Comparison of ENCODE assay signal across 19 cellular contexts in the genomic region with DNA sequence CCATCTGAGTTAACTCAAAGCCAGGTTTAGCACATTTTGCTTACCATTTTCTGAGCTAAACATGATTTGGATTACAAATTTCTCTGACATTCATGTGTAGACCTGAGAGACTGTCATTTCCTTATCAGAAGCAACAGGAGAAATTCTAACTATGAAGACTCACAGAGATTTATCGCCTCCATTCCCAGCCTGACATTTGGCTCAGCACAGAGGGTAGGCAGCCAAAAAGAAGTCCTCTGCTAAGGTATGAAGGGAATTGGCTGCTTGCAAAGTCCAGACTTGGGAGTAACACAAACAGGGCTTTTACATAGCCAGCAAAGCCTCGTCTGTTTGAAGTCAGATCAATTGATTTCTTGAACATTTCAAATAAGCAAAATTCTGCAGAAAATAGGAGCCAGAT.
"Had no signal": no experiment of that assay in that cellular context is flagged by ENCODE, and none has a peak within 500 bp of the region (broad histone marks: within the 10 kb centered on the region; RNA-seq: fewer than 3 reads in every experiment).

No MANE protein-coding gene starts in this region.

- H3K27me3 ChIP-seq: testis, vagina had no signal

- H3K27ac ChIP-seq: body of pancreas, dorsolateral prefrontal cortex, testis, vagina had no signal

- H3K4me3 ChIP-seq: body of pancreas, dorsolateral prefrontal cortex, testis, vagina had no signal

- H3K4me1 Mint-ChIP-seq: activated naive CD8-positive, alpha-beta T cell treated with anti-CD3 and anti-CD28 coated beads, Interleukin-2, amount 50 U/mL, for 24 hours; memory B cell; stimulated activated naive CD8-positive, alpha-beta T cell treated with anti-CD3 and anti-CD28 coated beads, Interleukin-15, amount 100 ng/mL, for 72 hours had no signal

- DNase-seq: activated CD4-positive, alpha-beta T cell treated with anti-CD3 and anti-CD28 coated beads for 48 hours; activated CD8-positive, alpha-beta T cell treated with anti-CD3 and anti-CD28 coated beads, Interleukin-2, amount 10 ng/mL, durations not matched to agents 7 days and 5 days; activated naive CD4-positive, alpha-beta T cell treated with Interleukin-2 at 50 U/mL for 16 hours; activated naive CD8-positive, alpha-beta T cell treated with anti-CD3 and anti-CD28 coated beads, Interleukin-2, amount 50 U/mL, for 24 hours; body of pancreas; cerebellar nuclear complex; dorsolateral prefrontal cortex; foreskin fibroblast; occipital lobe; stimulated activated CD4-positive, alpha-beta T cell treated with anti-CD3 and anti-CD28 coated beads, Interleukin-4, amount 100 ng/mL, for 4 hours; stimulated activated naive CD8-positive, alpha-beta T cell treated with anti-CD3 and anti-CD28 coated beads, Interleukin-15, amount 100 ng/mL, for 72 hours; T-helper 9 cell; testis had no signal

- H3K4me3 Mint-ChIP-seq: activated CD8-positive, alpha-beta T cell treated with anti-CD3 and anti-CD28 coated beads, Interleukin-2, amount 10 ng/mL, durations not matched to agents 7 days and 5 days; activated naive CD8-positive, alpha-beta T cell treated with anti-CD3 and anti-CD28 coated beads, Interleukin-2, amount 50 U/mL, for 24 hours; activated T-helper 1 cell treated with anti-CD3 and anti-CD28 coated beads, Interleukin-12 subunit alpha, Interleukin-12 subunit beta, Interleukin-2, Interleukin-4 antibody, amounts not matched to agents 30 ng/mL and 10 ng/mL and 1 ng/mL, durations not matched to agents 14 hours and 24 hours and 36 hours; memory B cell; nephron; stimulated activated naive CD8-positive, alpha-beta T cell treated with anti-CD3 and anti-CD28 coated beads, Interleukin-15, amount 100 ng/mL, for 72 hours had no signal

- H3K9me3 ChIP-seq: body of pancreas, testis, vagina had no signal

- ATAC-seq: activated CD8-positive, alpha-beta T cell treated with anti-CD3 and anti-CD28 coated beads, Interleukin-2, amount 10 ng/mL, durations not matched to agents 7 days and 5 days; activated naive CD8-positive, alpha-beta T cell treated with anti-CD3 and anti-CD28 coated beads, Interleukin-2, amount 50 U/mL, for 24 hours; body of pancreas; esophagus mucosa; left lobe of liver; stimulated activated naive CD8-positive, alpha-beta T cell treated with anti-CD3 and anti-CD28 coated beads, Interleukin-15, amount 100 ng/mL, for 72 hours had no signal

- H3K4me1 ChIP-seq: body of pancreas, testis, vagina had no signal

- H3K36me3 Mint-ChIP-seq: memory B cell had no signal

- H3K27ac Mint-ChIP-seq: activated CD8-positive, alpha-beta T cell treated with anti-CD3 and anti-CD28 coated beads, Interleukin-2, amount 10 ng/mL, durations not matched to agents 7 days and 5 days; activated naive CD8-positive, alpha-beta T cell treated with anti-CD3 and anti-CD28 coated beads, Interleukin-2, amount 50 U/mL, for 24 hours; activated T-helper 1 cell treated with anti-CD3 and anti-CD28 coated beads, Interleukin-12 subunit alpha, Interleukin-12 subunit beta, Interleukin-2, Interleukin-4 antibody, amounts not matched to agents 30 ng/mL and 10 ng/mL and 1 ng/mL, durations not matched to agents 14 hours and 24 hours and 36 hours; memory B cell; stimulated activated naive CD8-positive, alpha-beta T cell treated with anti-CD3 and anti-CD28 coated beads, Interleukin-15, amount 100 ng/mL, for 72 hours had no signal

- H3K36me3 ChIP-seq: vagina had no signal

- H3K9me3 Mint-ChIP-seq: activated naive CD8-positive, alpha-beta T cell treated with anti-CD3 and anti-CD28 coated beads, Interleukin-2, amount 50 U/mL, for 24 hours; activated T-helper 1 cell treated with anti-CD3 and anti-CD28 coated beads, Interleukin-12 subunit alpha, Interleukin-12 subunit beta, Interleukin-2, Interleukin-4 antibody, amounts not matched to agents 30 ng/mL and 10 ng/mL and 1 ng/mL, durations not matched to agents 14 hours and 24 hours and 36 hours; memory B cell; nephron; stimulated activated naive CD8-positive, alpha-beta T cell treated with anti-CD3 and anti-CD28 coated beads, Interleukin-15, amount 100 ng/mL, for 72 hours had no signal
